Comparison of ENCODE assay signal across 22 cellular contexts in the genomic region with DNA sequence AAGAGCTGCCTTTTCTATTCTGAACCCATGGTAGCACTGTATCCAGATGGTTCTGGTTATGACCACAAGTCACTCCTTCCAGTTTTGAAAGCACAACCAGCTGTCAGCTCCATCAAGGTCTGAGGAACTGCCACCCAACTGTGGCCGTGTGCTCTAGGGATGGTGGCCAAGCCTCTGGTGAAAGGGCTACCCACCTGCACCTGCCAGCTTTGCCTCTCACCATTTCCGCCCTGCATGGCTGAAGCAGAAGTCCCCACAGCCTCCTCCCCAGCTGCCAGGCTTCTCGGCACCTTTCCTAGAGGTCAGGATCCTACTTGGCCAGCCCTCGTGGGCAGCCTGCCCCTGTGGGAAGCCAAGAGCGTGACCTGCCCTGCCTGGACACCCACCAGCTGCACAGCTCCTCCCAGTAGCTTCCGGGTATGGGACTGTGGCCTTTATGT. TPM values are rescaled to one million over a fixed set of nuclear protein-coding genes. Genes with fewer than 3 reads are reported as not detected.
A peak's percentile ranks its signal among the peaks of the same experiment; 100 is the strongest.
DNase-seq lines count a peak whose midpoint lies in the region; ATAC-seq and TF ChIP-seq lines count a peak whose summit lies in the region.
"Had no signal": no experiment of that assay in that cellular context is flagged by ENCODE, and none has a peak within 500 bp of the region (broad histone marks: within the 10 kb centered on the region; RNA-seq: fewer than 3 reads in every experiment).

No MANE protein-coding gene starts in this region.

- H4K12ac ChIP-seq in trophoblast cell (ENCODE audit: low read depth, low read length), result no peak overlapping the region

- BruUV-seq in PC-3 (replicated peaks; lab: Mats Ljungman, UMichigan), result no TSS peak

- WGBS in trophoblast cell (ENCODE audit: extremely low coverage, insufficient coverage, insufficient read length), result no CpG with 5 or more reads among the region's 6 CpGs

- H3K4ac ChIP-seq in trophoblast cell (ENCODE audit: low read depth, low read length), result peak overlapping the region; percentile 4

- H3K4me1 ChIP-seq in PC-3 (ENCODE audit: insufficient read depth, low read length) (peaks cover 6% of the 10 kb centered on the region; the same call in 1 of the 2 replicates), trophoblast cell (ENCODE audit: control insufficient read depth in 1 of 2, insufficient read depth in 2 of 2, low read length in 2 of 2) (peaks cover 3 to 9% of the 10 kb centered on the region in 2 experiments)
- H3K4me1 ChIP-seq: foreskin keratinocyte had no signal

- no peak overlapping the region for H2BK120ac ChIP-seq in trophoblast cell (ENCODE audit: insufficient read depth, low read length, poor library complexity)

- no peaks in the 10 kb centered on the region for H3K79me1 ChIP-seq in trophoblast cell (ENCODE audit: low read length)

- no peak overlapping the region for H3K14ac ChIP-seq in trophoblast cell (ENCODE audit: low read length)

- CTCF ChIA-PET in PC-3 (lab: Charles Lee), result no interaction called here

- H3K4me3 ChIP-seq in PC-3 (ENCODE audit: low read length), result no peak overlapping the region
- no peak overlapping the region for H3K4me3 ChIP-seq in trophoblast cell (ENCODE audit: low read depth, low read length)
- H3K4me3 ChIP-seq: ascending aorta had no signal

- intact Hi-C loops in PC-3 (cut with micrococcal nuclease) (loop anchor here (5.0 kb wide), 1 partner anchor 142 kb away; no protein-coding TSS in a partner anchor), left ventricle myocardium superior (cut with micrococcal nuclease) (no loop called here)

- no peaks in the 10 kb centered on the region for H4K20me1 ChIP-seq in PC-3 (ENCODE audit: low read length)

- no peak overlapping the region for H2BK5ac ChIP-seq in trophoblast cell (ENCODE audit: low read depth, low read length, poor library complexity)

- DNase-seq in PC-3 (no peak), left ventricle myocardium superior (peak; percentile 77), trophoblast cell (no peak), NCI-H524 treated with DMSO at 0.1 percent for 48 hours (lab: John Stamatoyannopoulos, UW) (no peak), SK-N-DZ (ENCODE audit: low spot score) (no peak)
- DNase-seq: activated CD4-positive, alpha-beta T cell treated with anti-CD3 and anti-CD28 coated beads for 48 hours; activated CD8-positive, alpha-beta memory T cell treated with anti-CD3 and anti-CD28 coated beads, Interleukin-2, amount 10 ng/mL, durations not matched to agents 7 days and 5 days; C1 segment of cervical spinal cord; foreskin keratinocyte; mesenchymal stem cell; natural killer cell; NCI-H1092; NCI-H1930; NCI-H2227 treated with DMSO at 0.1 percent for 48 hours; NCI-H82; OCI-M1 had no signal

- H3K36me3 ChIP-seq in PC-3 (ENCODE audit: low read depth, low read length), result no peaks in the 10 kb centered on the region
- peaks cover 22 to 24% of the 10 kb centered on the region in 2 experiments for H3K36me3 ChIP-seq in trophoblast cell (ENCODE audit: control insufficient read depth in 1 of 2, insufficient read depth in 2 of 2, low read length in 2 of 2)
- H3K36me3 ChIP-seq: ascending aorta had no signal

- H3K79me2 ChIP-seq in PC-3 (ENCODE audit: low read length), result no peaks in the 10 kb centered on the region
- peaks cover 9% of the 10 kb centered on the region for H3K79me2 ChIP-seq in trophoblast cell (ENCODE audit: control insufficient read depth, insufficient read depth, low read length, poor library complexity)

- no peak overlapping the region for H3K27ac ChIP-seq in PC-3 (ENCODE audit: low read length)
- no peak overlapping the region for H3K27ac ChIP-seq in trophoblast cell (ENCODE audit: low read depth, low read length)
- H3K27ac ChIP-seq: ascending aorta, epithelial cell of prostate, foreskin keratinocyte had no signal

- POLR2A ChIA-PET in PC-3 (lab: Charles Lee; ENCODE audit: unreplicated experiment), result interaction anchor here (0.6 to 0.7 kb wide), 3 partner anchors 8 to 1790 kb away, joined by 3 to 6 read pairs (median 3); no protein-coding TSS in a partner anchor

- H3K23ac ChIP-seq in trophoblast cell (ENCODE audit: low read length), result no peak overlapping the region

- H3K9ac ChIP-seq in PC-3 (ENCODE audit: low read length), result no peak overlapping the region
- no peak overlapping the region for H3K9ac ChIP-seq in trophoblast cell (ENCODE audit: low read length)

- no peak overlapping the region for H2BK12ac ChIP-seq in trophoblast cell (ENCODE audit: low read length)

- H4K8ac ChIP-seq in trophoblast cell (ENCODE audit: low read depth, low read length), result no peak overlapping the region

- H3K4me2 ChIP-seq in PC-3 (ENCODE audit: low read length), result no peak overlapping the region
- H3K4me2 ChIP-seq in trophoblast cell (ENCODE audit: low read length), result no peak overlapping the region

- ATAC-seq in GM19023 (IDR thresholded peaks at IDR 0.05; ENCODE audit: unreplicated experiment) (peak; percentile 66), PC-3 (0 out of 2 replicates have a peak, but pooled peaks have one; percentile 15), left ventricle myocardium superior (peak; percentile 89), GM18498 (IDR thresholded peaks at IDR 0.05; ENCODE audit: unreplicated experiment) (no peak), HG02870 (IDR thresholded peaks at IDR 0.05; ENCODE audit: unreplicated experiment) (no peak)
- ATAC-seq: activated CD8-positive, alpha-beta memory T cell treated with anti-CD3 and anti-CD28 coated beads, Interleukin-2, amount 10 ng/mL, durations not matched to agents 7 days and 5 days; foreskin keratinocyte; HCT116; natural killer cell had no signal

- H2AFZ ChIP-seq in PC-3 (ENCODE audit: low read length) (no peak overlapping the region), trophoblast cell (ENCODE audit: insufficient read depth, low read length, poor library complexity) (no peak overlapping the region)

- TF ChIP-seq CTCF in PC-3 (conservative IDR thresholded peaks at IDR 0.05; ENCODE audit: low read depth, low read length), result no peak

- H3F3A ChIP-seq in PC-3 (ENCODE audit: low read length, unreplicated experiment), result no peaks in the 10 kb centered on the region

- H3K18ac ChIP-seq in trophoblast cell (ENCODE audit: low read length), result peak overlapping the region; percentile 72

- H3K27me3 ChIP-seq in PC-3 (ENCODE audit: low read length), result no peaks in the 10 kb centered on the region
- H3K27me3 ChIP-seq in trophoblast cell (ENCODE audit: insufficient read depth, low read length), result no peaks in the 10 kb centered on the region
- H3K27me3 ChIP-seq: ascending aorta, foreskin keratinocyte had no signal

- no peaks in the 10 kb centered on the region for H3K9me3 ChIP-seq in PC-3 (ENCODE audit: low read length)
- H3K9me3 ChIP-seq in trophoblast cell (ENCODE audit: insufficient read depth, low read depth, low read length), result no peaks in the 10 kb centered on the region
- H3K9me3 ChIP-seq: ascending aorta had no signal

- H4K91ac ChIP-seq in trophoblast cell (ENCODE audit: low read depth, low read length), result no peak overlapping the region

- H2AK5ac ChIP-seq in trophoblast cell (ENCODE audit: low read length), result no peak overlapping the region

- no peaks in the 10 kb centered on the region for H3K9me2 ChIP-seq in PC-3 (replicated peaks; ENCODE audit: low read length)

RNA-seq across cellular contexts. Expression of a gene that starts 16.8 kb away (rescaled TPM):
- total RNA-seq in PC-3 (2014; rRNA removed) (2.6 and 4.4 TPM in 2 replicates), left ventricle myocardium superior (25.3 TPM)
- 57.6 and 63.3 TPM in 2 replicates for polyA plus RNA-seq in trophoblast cell (2013)
- polyA plus RNA-seq in SK-N-DZ (2014; cell fraction: cytosol; rRNA removed), result 8.1 TPM in 2 replicates
- 3.1 and 4.5 TPM in 2 replicates for polyA plus RNA-seq in SK-N-DZ (2014; cell fraction: nucleus; rRNA removed)

Comparison
In these comparisons a context has a peak if more than half of its experiments do, and no peak if none do; other contexts are left out.
1. ATAC-seq: peak in GM19023 (single experiment), PC-3 (single experiment) and left ventricle myocardium superior (single experiment); none in GM18498 (single experiment) and HG02870 (single experiment).